ENCODE assay signal across 2 cellular contexts in the genomic region with DNA sequence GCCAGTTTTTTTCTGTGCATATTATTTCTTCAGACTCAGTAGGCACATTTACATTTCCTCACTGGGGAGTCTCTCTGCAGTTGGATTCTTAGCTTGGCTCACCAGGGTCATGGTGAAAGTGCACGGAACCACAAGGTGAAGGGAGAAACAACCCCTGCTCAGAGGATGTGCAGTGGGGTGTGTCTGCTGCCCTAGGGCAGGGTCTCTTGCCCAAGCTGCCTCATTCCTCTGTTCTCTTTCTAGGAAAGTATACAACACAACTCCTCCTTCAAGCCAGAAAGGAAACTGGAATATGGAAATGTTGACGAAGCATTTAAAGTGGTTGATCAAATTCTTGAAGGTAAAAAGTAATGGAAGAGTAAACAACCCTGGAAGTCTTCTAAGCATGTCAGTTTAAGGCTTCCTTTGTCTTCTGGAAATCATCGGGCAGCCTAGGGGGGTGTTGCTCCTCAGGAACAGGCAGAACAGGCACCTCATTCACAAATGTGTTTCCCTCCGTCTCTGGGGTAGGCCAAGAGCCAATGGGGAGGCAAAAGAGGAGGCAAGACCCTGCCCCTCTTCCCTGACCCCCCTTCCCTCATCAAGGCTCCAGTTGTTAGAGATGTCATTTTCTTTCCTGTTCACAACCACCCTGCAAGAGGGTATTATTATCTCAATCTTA.
TF ChIP-seq lines count a peak whose summit lies in the region.

No MANE protein-coding gene starts in this region.

TF ChIP-seq in A549, 52 proteins besides CTCF, POLR2A, EP300 and RAD21 (continued from another document):
- no peak for TF ChIP-seq KDM1A (IDR thresholded peaks at IDR 0.05; ENCODE audit: low read depth)
- no peak for TF ChIP-seq EHMT2 (IDR thresholded peaks at IDR 0.05; ENCODE audit: low read depth)

TF ChIP-seq in GM23338, 12 proteins besides CTCF, POLR2A, EP300 and RAD21 (continued from another document):
- TF ChIP-seq, protein P1, sequence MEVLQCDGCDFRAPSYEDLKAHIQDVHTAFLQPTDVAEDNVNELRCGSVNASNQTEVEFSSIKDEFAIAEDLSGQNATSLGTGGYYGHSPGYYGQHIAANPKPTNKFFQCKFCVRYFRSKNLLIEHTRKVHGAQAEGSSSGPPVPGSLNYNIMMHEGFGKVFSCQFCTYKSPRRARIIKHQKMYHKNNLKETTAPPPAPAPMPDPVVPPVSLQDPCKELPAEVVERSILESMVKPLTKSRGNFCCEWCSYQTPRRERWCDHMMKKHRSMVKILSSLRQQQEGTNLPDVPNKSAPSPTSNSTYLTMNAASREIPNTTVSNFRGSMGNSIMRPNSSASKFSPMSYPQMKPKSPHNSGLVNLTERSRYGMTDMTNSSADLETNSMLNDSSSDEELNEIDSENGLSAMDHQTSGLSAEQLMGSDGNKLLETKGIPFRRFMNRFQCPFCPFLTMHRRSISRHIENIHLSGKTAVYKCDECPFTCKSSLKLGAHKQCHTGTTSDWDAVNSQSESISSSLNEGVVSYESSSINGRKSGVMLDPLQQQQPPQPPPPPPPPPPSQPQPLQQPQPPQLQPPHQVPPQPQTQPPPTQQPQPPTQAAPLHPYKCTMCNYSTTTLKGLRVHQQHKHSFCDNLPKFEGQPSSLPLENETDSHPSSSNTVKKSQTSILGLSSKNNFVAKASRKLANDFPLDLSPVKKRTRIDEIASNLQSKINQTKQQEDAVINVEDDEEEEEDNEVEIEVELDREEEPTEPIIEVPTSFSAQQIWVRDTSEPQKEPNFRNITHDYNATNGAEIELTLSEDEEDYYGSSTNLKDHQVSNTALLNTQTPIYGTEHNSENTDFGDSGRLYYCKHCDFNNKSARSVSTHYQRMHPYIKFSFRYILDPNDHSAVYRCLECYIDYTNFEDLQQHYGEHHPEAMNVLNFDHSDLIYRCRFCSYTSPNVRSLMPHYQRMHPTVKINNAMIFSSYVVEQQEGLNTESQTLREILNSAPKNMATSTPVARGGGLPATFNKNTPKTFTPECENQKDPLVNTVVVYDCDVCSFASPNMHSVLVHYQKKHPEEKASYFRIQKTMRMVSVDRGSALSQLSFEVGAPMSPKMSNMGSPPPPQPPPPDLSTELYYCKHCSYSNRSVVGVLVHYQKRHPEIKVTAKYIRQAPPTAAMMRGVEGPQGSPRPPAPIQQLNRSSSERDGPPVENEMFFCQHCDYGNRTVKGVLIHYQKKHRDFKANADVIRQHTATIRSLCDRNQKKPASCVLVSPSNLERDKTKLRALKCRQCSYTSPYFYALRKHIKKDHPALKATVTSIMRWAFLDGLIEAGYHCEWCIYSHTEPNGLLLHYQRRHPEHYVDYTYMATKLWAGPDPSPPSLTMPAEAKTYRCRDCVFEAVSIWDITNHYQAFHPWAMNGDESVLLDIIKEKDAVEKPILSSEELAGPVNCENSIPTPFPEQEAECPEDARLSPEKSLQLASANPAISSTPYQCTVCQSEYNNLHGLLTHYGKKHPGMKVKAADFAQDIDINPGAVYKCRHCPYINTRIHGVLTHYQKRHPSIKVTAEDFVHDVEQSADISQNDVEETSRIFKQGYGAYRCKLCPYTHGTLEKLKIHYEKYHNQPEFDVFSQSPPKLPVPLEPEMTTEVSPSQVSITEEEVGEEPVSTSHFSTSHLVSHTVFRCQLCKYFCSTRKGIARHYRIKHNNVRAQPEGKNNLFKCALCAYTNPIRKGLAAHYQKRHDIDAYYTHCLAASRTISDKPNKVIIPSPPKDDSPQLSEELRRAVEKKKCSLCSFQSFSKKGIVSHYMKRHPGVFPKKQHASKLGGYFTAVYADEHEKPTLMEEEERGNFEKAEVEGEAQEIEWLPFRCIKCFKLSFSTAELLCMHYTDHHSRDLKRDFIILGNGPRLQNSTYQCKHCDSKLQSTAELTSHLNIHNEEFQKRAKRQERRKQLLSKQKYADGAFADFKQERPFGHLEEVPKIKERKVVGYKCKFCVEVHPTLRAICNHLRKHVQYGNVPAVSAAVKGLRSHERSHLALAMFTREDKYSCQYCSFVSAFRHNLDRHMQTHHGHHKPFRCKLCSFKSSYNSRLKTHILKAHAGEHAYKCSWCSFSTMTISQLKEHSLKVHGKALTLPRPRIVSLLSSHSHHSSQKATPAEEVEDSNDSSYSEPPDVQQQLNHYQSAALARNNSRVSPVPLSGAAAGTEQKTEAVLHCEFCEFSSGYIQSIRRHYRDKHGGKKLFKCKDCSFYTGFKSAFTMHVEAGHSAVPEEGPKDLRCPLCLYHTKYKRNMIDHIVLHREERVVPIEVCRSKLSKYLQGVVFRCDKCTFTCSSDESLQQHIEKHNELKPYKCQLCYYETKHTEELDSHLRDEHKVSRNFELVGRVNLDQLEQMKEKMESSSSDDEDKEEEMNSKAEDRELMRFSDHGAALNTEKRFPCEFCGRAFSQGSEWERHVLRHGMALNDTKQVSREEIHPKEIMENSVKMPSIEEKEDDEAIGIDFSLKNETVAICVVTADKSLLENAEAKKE (CRISPR knock-in tag; IDR thresholded peaks at IDR 0.05), result no peak
- TF ChIP-seq, protein P2, sequence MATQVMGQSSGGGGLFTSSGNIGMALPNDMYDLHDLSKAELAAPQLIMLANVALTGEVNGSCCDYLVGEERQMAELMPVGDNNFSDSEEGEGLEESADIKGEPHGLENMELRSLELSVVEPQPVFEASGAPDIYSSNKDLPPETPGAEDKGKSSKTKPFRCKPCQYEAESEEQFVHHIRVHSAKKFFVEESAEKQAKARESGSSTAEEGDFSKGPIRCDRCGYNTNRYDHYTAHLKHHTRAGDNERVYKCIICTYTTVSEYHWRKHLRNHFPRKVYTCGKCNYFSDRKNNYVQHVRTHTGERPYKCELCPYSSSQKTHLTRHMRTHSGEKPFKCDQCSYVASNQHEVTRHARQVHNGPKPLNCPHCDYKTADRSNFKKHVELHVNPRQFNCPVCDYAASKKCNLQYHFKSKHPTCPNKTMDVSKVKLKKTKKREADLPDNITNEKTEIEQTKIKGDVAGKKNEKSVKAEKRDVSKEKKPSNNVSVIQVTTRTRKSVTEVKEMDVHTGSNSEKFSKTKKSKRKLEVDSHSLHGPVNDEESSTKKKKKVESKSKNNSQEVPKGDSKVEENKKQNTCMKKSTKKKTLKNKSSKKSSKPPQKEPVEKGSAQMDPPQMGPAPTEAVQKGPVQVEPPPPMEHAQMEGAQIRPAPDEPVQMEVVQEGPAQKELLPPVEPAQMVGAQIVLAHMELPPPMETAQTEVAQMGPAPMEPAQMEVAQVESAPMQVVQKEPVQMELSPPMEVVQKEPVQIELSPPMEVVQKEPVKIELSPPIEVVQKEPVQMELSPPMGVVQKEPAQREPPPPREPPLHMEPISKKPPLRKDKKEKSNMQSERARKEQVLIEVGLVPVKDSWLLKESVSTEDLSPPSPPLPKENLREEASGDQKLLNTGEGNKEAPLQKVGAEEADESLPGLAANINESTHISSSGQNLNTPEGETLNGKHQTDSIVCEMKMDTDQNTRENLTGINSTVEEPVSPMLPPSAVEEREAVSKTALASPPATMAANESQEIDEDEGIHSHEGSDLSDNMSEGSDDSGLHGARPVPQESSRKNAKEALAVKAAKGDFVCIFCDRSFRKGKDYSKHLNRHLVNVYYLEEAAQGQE (IDR thresholded peaks at IDR 0.05; ENCODE audit: unreplicated experiment), result no peak
- TF ChIP-seq, protein P3, sequence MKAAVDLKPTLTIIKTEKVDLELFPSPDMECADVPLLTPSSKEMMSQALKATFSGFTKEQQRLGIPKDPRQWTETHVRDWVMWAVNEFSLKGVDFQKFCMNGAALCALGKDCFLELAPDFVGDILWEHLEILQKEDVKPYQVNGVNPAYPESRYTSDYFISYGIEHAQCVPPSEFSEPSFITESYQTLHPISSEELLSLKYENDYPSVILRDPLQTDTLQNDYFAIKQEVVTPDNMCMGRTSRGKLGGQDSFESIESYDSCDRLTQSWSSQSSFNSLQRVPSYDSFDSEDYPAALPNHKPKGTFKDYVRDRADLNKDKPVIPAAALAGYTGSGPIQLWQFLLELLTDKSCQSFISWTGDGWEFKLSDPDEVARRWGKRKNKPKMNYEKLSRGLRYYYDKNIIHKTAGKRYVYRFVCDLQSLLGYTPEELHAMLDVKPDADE (IDR thresholded peaks at IDR 0.05), result no peak
- TF ChIP-seq STAT1 (IDR thresholded peaks at IDR 0.05; ENCODE audit: unreplicated experiment), result no peak
- no peak for TF ChIP-seq CREB1 (CRISPR knock-in tag; IDR thresholded peaks at IDR 0.05; ENCODE audit: low read depth)
- TF ChIP-seq ZNF331 (CRISPR knock-in tag; IDR thresholded peaks at IDR 0.05; ENCODE audit: low read depth), result no peak
- no peak for TF ChIP-seq JUNB (IDR thresholded peaks at IDR 0.05; ENCODE audit: unreplicated experiment)
- TF ChIP-seq ZNF114 (CRISPR knock-in tag; IDR thresholded peaks at IDR 0.05), result no peak
- TF ChIP-seq POLR2AphosphoS5 (IDR thresholded peaks at IDR 0.05; ENCODE audit: low read depth), result no peak
- TF ChIP-seq NANOG (IDR thresholded peaks at IDR 0.05; ENCODE audit: borderline replicate concordance), result no peak
- TF ChIP-seq EZH2phosphoT487 (IDR thresholded peaks at IDR 0.05; ENCODE audit: unreplicated experiment), result no peak
